2 cellular contexts compared by ENCODE assay signal in the genomic region with DNA sequence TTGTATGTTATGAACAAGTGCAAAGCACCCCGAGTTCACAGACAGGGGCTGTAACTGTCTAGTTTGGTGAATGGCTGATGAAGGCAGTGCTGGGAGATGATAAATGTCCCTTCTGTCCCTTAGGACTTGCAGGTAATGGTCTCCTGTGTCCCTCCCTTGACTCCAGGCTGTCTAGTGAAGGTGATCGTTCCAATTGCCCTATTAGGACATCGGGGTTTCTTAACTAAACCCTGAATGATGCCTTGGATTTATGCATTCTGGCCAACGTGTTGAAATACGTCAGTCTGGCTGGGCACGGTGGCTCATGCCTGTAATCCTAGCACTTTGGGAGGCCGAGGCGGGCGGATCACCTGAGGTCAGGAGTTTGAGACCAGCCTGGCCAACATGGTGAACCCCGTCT.
TF ChIP-seq lines count a peak whose summit lies in the region.

No MANE protein-coding gene starts in this region.

TF ChIP-seq in liver, 16 proteins besides CTCF, POLR2A, EP300 and RAD21:
- TF ChIP-seq REST (IDR thresholded peaks at IDR 0.05) (no peak), GABPA (IDR thresholded peaks at IDR 0.05 in 1 of 2, conservative IDR thresholded peaks at IDR 0.05 in 1 of 2) (peak in 1 of 2 donors; percentile 3), YY1 (IDR thresholded peaks at IDR 0.05) (peak; percentile 44), EGR1 (IDR thresholded peaks at IDR 0.05; ENCODE audit: low read depth in 2 of 2) (no peak), FOXA1 (IDR thresholded peaks at IDR 0.05) (no peak), HNF4G (IDR thresholded peaks at IDR 0.05) (no peak), NR2F2 (IDR thresholded peaks at IDR 0.05) (no peak)

TF ChIP-seq in HepG2, 621 proteins besides CTCF, POLR2A, EP300 and RAD21 (continued from another document):
- TF ChIP-seq SNAPC4 (CRISPR knock-in tag; IDR thresholded peaks at IDR 0.05) (no peak), TMF1 (CRISPR knock-in tag; IDR thresholded peaks at IDR 0.05; ENCODE audit: low read depth) (no peak), RBM22 (optimal IDR thresholded peaks at IDR 0.05; ENCODE audit: low read length) (no peak), IRX3 (CRISPR knock-in tag; IDR thresholded peaks at IDR 0.05; ENCODE audit: borderline replicate concordance, low read depth) (no peak), SMAD1 (CRISPR knock-in tag; IDR thresholded peaks at IDR 0.05; ENCODE audit: borderline replicate concordance, low read depth) (no peak), HOXA5 (CRISPR knock-in tag; IDR thresholded peaks at IDR 0.05) (no peak), BRF2 (CRISPR knock-in tag; IDR thresholded peaks at IDR 0.05) (no peak), SAFB2 (CRISPR knock-in tag; IDR thresholded peaks at IDR 0.05; ENCODE audit: borderline replicate concordance, low read depth) (no peak), CC2D1A (CRISPR knock-in tag; IDR thresholded peaks at IDR 0.05) (no peak), ZNF264 (CRISPR knock-in tag; IDR thresholded peaks at IDR 0.05) (no peak)
- TF ChIP-seq, protein P1, sequence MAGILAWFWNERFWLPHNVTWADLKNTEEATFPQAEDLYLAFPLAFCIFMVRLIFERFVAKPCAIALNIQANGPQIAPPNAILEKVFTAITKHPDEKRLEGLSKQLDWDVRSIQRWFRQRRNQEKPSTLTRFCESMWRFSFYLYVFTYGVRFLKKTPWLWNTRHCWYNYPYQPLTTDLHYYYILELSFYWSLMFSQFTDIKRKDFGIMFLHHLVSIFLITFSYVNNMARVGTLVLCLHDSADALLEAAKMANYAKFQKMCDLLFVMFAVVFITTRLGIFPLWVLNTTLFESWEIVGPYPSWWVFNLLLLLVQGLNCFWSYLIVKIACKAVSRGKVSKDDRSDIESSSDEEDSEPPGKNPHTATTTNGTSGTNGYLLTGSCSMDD (CRISPR knock-in tag; IDR thresholded peaks at IDR 0.05): no peak
